In genomic region chr21:36218691-36219090, GRCh38 we compare ENCODE assay signal across 19 cellular contexts.
"Had no signal": no experiment of that assay in that cellular context is flagged by ENCODE, and none has a peak within 500 bp of the region (broad histone marks: within the 10 kb centered on the region; RNA-seq: fewer than 3 reads in every experiment).

No MANE protein-coding gene starts in this region.

- H3K4me1 Mint-ChIP-seq: naive thymus-derived CD4-positive, alpha-beta T cell had no signal

- H3K27me3 Mint-ChIP-seq: dendritic cell treated with granulocyte-macrophage colony-stimulating factor and Interleukin-4, amounts not matched to agents 40 ng/mL and 50 ng/mL, for 4 days; naive thymus-derived CD4-positive, alpha-beta T cell; progenitor cell of endocrine pancreas; stimulated activated naive B cell treated with anti-CD40 and anti-IgM and Interleukin-4, amounts not matched to agents 10 μg/mL and 1 μg/mL and 100 μg/mL, for 72 hours had no signal

- ATAC-seq: heart right ventricle; left lobe of liver; naive thymus-derived CD4-positive, alpha-beta T cell; pancreas; right cardiac atrium; stimulated activated naive B cell treated with anti-CD40 and anti-IgM and Interleukin-4, amounts not matched to agents 10 μg/mL and 1 μg/mL and 100 μg/mL, for 72 hours had no signal

- H3K27ac ChIP-seq: heart right ventricle, pancreas, stomach, thoracic aorta had no signal

- H3K27ac Mint-ChIP-seq: dendritic cell treated with granulocyte-macrophage colony-stimulating factor and Interleukin-4, amounts not matched to agents 40 ng/mL and 50 ng/mL, for 4 days; progenitor cell of endocrine pancreas had no signal

- H3K36me3 ChIP-seq: pancreas had no signal

- H3K4me3 ChIP-seq: heart right ventricle, pancreas, stomach, thoracic aorta, transverse colon had no signal

- H3K27me3 ChIP-seq: heart right ventricle, pancreas, stomach, transverse colon had no signal

- H3K4me3 Mint-ChIP-seq: dendritic cell treated with granulocyte-macrophage colony-stimulating factor and Interleukin-4, amounts not matched to agents 40 ng/mL and 50 ng/mL, for 4 days; naive thymus-derived CD4-positive, alpha-beta T cell; stimulated activated naive B cell treated with anti-CD40 and anti-IgM and Interleukin-4, amounts not matched to agents 10 μg/mL and 1 μg/mL and 100 μg/mL, for 72 hours had no signal

- H3K9me3 ChIP-seq: heart right ventricle, pancreas, stomach, thoracic aorta, transverse colon had no signal

- DNase-seq: cerebellar nuclear complex; erythroblast; heart right ventricle; hypothalamus; mammary epithelial cell; naive thymus-derived CD4-positive, alpha-beta T cell; nucleus accumbens; pancreas; right cardiac atrium; stimulated activated CD4-positive, alpha-beta T cell treated with anti-CD3 and anti-CD28 coated beads, Interleukin-2, amount 100 ng/mL, for 24 hours; stimulated activated CD4-positive, alpha-beta T cell treated with anti-CD3 and anti-CD28 coated beads, Interleukin-4, amount 100 ng/mL, for 4 hours; stimulated activated naive B cell treated with anti-CD40 and anti-IgM and Interleukin-4, amounts not matched to agents 10 μg/mL and 1 μg/mL and 100 μg/mL, for 72 hours; stomach; substantia nigra; transverse colon had no signal

- H3K4me1 ChIP-seq: heart right ventricle, pancreas, transverse colon had no signal

- H3K9me3 Mint-ChIP-seq: dendritic cell treated with granulocyte-macrophage colony-stimulating factor and Interleukin-4, amounts not matched to agents 40 ng/mL and 50 ng/mL, for 4 days; naive thymus-derived CD4-positive, alpha-beta T cell; stimulated activated naive B cell treated with anti-CD40 and anti-IgM and Interleukin-4, amounts not matched to agents 10 μg/mL and 1 μg/mL and 100 μg/mL, for 72 hours had no signal
